Comparison of ENCODE assay signal across 10 cellular contexts in genomic region chr17:74981318-74981978, GRCh38. TPM values are rescaled to one million over a fixed set of nuclear protein-coding genes. Genes with fewer than 3 reads are reported as not detected.
DNase-seq lines count a peak whose midpoint lies in the region; ATAC-seq, FAIRE-seq and TF ChIP-seq lines count a peak whose summit lies in the region.
"Had no signal": no experiment of that assay in that cellular context is flagged by ENCODE, and none has a peak within 500 bp of the region (broad histone marks: within the 10 kb centered on the region; RNA-seq: fewer than 3 reads in every experiment).

No MANE protein-coding gene starts in this region.

- in situ Hi-C loops in GM12878 (cut with MboI) = no loop called here

- DNase-seq in activated CD4-positive, CD25-positive, alpha-beta regulatory T cell (lab: John Stamatoyannopoulos, UW) = no peak
- DNase-seq in GM12878 (ENCODE audit: low read depth, low spot score) (no peak), lower leg skin (ENCODE audit: low spot score in 2 of 2) (no peak), GF-D8 (lab: John Stamatoyannopoulos, UW) (no peak), NCI-H1092 (lab: John Stamatoyannopoulos, UW) (no peak)
- DNase-seq in stimulated activated naive CD4-positive, alpha-beta T cell treated with Interleukin-2 at 50 U/mL for 16 hours (lab: John Stamatoyannopoulos, UW) = no peak

- no peaks in the 10 kb centered on the region for H4K20me1 ChIP-seq in GM12878 (ENCODE audit: control insufficient read depth, insufficient read depth)

- no TSS peak for BruUV-seq in GM12878 (replicated peaks; lab: Mats Ljungman, UMichigan)

- intact Hi-C loops in GM12878 (cut with micrococcal nuclease; ENCODE audit: unreplicated experiment) (no loop called here), lower leg skin (cut with DNase I; ENCODE audit: low total_unique reads) (no loop called here)

- TF ChIP-seq RAD21 in GM12878 (IDR thresholded peaks at IDR 0.05; ENCODE audit: insufficient read depth, low read depth, low read length) = no peak

- RAD21 ChIA-PET in GM12878 (lab: Charles Lee; ENCODE audit: unreplicated experiment) = no interaction called here

- ATAC-seq in activated CD4-positive, CD25-positive, alpha-beta regulatory T cell treated with anti-CD3 and anti-CD28 coated beads, Interleukin-2, amount 50 U/mL, for 24 hours = peak; percentile 31 to 51
- peak; percentile 21; the same call in 2 of the 3 replicates for ATAC-seq in GM12878

- H3K27ac ChIP-seq in GM12878 (ENCODE audit: control insufficient read depth, insufficient read depth) (no peak overlapping the region), thymus (ENCODE audit: low read depth) (no peak overlapping the region)

- 64% methylated on average over 16 of the region's 16 CpGs for WGBS in GM12878 (ENCODE audit: insufficient coverage, insufficient replicate concordance, low lambda C conversion rate, missing lambda C conversion rate)
- WGBS in lower leg skin, 2 donors = 46 to 50% methylated on average over 15 to 16 of the region's 16 CpGs
- WGBS in thymus = 44% methylated on average over 16 of the region's 16 CpGs

- CTCF ChIA-PET in GM12878 (lab: Yijun Ruan, JAX) = no interaction called here

- no peak for TF ChIP-seq EP300 in GM12878 (IDR thresholded peaks at IDR 0.05; ENCODE audit: borderline replicate concordance in 1 of 2, control insufficient read depth in 1 of 2, low read depth in 2 of 2, low read length in 2 of 2)

- H3K9ac ChIP-seq in GM12878 (ENCODE audit: control insufficient read depth, insufficient read depth, low read length) = peak overlapping the region; percentile 56

- H3K4me2 ChIP-seq in GM12878 (ENCODE audit: control insufficient read depth, insufficient read depth) = peak overlapping the region; percentile 99

- POLR2A ChIA-PET in GM12878 (lab: Charles Lee) = no interaction called here

- no peaks in the 10 kb centered on the region for H3K79me2 ChIP-seq in GM12878 (ENCODE audit: control insufficient read depth, insufficient read depth, low read length)

- H3K4me1 ChIP-seq in GM12878 (ENCODE audit: control insufficient read depth, insufficient read depth, low read length) (peaks cover 8% of the 10 kb centered on the region), thymus (ENCODE audit: control insufficient read depth, insufficient read depth, low read length) (peaks cover 12% of the 10 kb centered on the region)

- SMC1A ChIA-PET in GM12878 (lab: Charles Lee; ENCODE audit: uncharacterized antibody, unreplicated experiment) = no interaction called here

- TF ChIP-seq CTCF in GM12878 (IDR thresholded peaks at IDR 0.05 in 2 of 3, conservative IDR thresholded peaks at IDR 0.05 in 1 of 3; ENCODE audit: control insufficient read depth in 2 of 3, extremely low read depth in 1 of 3, insufficient read depth in 1 of 3, low read depth in 3 of 3, low read length in 3 of 3) = no peak
- no peak for TF ChIP-seq CTCF in lower leg skin (IDR thresholded peaks at IDR 0.05)

- H3K4me3 ChIP-seq in GM12878 (peak overlapping the region; percentile 57), lower leg skin (ENCODE audit: low read depth, poor library complexity, severe bottlenecking) (peak overlapping the region; percentile 36), thymus (ENCODE audit: low read length) (peak overlapping the region; percentile 54)

- no peaks in the 10 kb centered on the region for H3K36me3 ChIP-seq in GM12878 (ENCODE audit: control insufficient read depth in 2 of 2, insufficient read depth in 2 of 2, low read length in 1 of 2)
- no peaks in the 10 kb centered on the region for H3K36me3 ChIP-seq in thymus (ENCODE audit: control insufficient read depth, insufficient read depth)

- TF ChIP-seq POLR2A in GM12878 (IDR thresholded peaks at IDR 0.05; ENCODE audit: low read depth, low read length) (no peak), lower leg skin (IDR thresholded peaks at IDR 0.05) (no peak)

- peak overlapping the region; percentile 92 for H2AFZ ChIP-seq in GM12878 (ENCODE audit: control insufficient read depth, low read depth, low read length)

- H3K9me3 ChIP-seq in GM12878 (replicated peaks; ENCODE audit: control insufficient read depth, insufficient read depth, low read length) (no peaks in the 10 kb centered on the region), thymus (ENCODE audit: control insufficient read depth) (no peaks in the 10 kb centered on the region)

- H3K27me3 ChIP-seq in GM12878 (replicated peaks in 1 of 2; ENCODE audit: control insufficient read depth in 2 of 2, insufficient read depth in 2 of 2, low read length in 1 of 2) (peaks cover 0 to 6% of the 10 kb centered on the region in 2 experiments; a peak in 2 of 4 replicates), thymus (ENCODE audit: control insufficient read depth, insufficient read depth) (peaks cover 8% of the 10 kb centered on the region)

- no peak for FAIRE-seq in GM12878 (lab: Jason Lieb, UNC)
- FAIRE-seq: islet of Langerhans had no signal

RNA-seq across cellular contexts. Expression of gene CDR2L, which starts 6.0 kb away (rescaled TPM):
- not detected in 2 replicates for total RNA-seq in GM12878 (2013; cell fraction: nucleolus; rRNA removed)
- 0.05 TPM in 1 of 2 replicates, not detected in the other for total RNA-seq in GM12878 (2014; rRNA removed)
- total RNA-seq in GM12878 (2014; rRNA removed; fragmentation: Illumina TruSeq; extraction: Trizol) = 0.04 TPM in 1 of 2 replicates, not detected in the other
- total RNA-seq in GM12878 (2021) = 0.05 and 0.18 TPM in 2 replicates
- polyA plus RNA-seq in GM12878 (2011; ENCODE audit: low read depth) = not detected
- 0.03 TPM in 1 of 2 replicates, not detected in the other for polyA plus RNA-seq in GM12878 (2011; rRNA removed)
- 0.05 TPM in 1 of 2 replicates, not detected in the other for polyA plus RNA-seq in GM12878 (2011; cell fraction: cytosol; rRNA removed)
- polyA plus RNA-seq in GM12878 (2011; cell fraction: nucleus; rRNA removed) = 0.06 TPM in 1 of 2 replicates, not detected in the other
- 0.08 TPM in 2 replicates for polyA plus RNA-seq in GM12878 (2012)
- not detected in 2 replicates for polyA plus RNA-seq in GM12878 (2014; fragmentation: Illumina TruSeq; extraction: Trizol)
- polyA plus RNA-seq in GM12878 (2014; fragmentation: Nextera tagmentation; extraction: Ambion mirVana) = not detected
- polyA plus RNA-seq in GM12878 (2014; rRNA removed) = 0.03 TPM in 1 of 2 replicates, not detected in the other
- polyA plus RNA-seq in GM12878 (2016; fragmentation: Nextera tagmentation; extraction: Ambion mirVana) = under 1 TPM in 1 of 2 experiments, not detected in 1; 0.04 TPM
- polyA minus RNA-seq in GM12878 (2011; rRNA and poly(A)+ RNA removed) = not detected in 2 replicates
- 0.31 and 0.53 TPM in 2 replicates for polyA minus RNA-seq in GM12878 (2011; cell fraction: cytosol; rRNA and poly(A)+ RNA removed)
- polyA minus RNA-seq in GM12878 (2011; cell fraction: nucleus; rRNA and poly(A)+ RNA removed) = 0.10 TPM in 1 of 2 replicates, not detected in the other
- total RNA-seq in lower leg skin = 1 to 10 TPM; 4.5 to 9.8 (median 5.3) TPM
- polyA plus RNA-seq in thymus = 1.4 TPM

RNA-seq across cellular contexts. Expression of gene HID1, which starts 8.9 kb away (rescaled TPM):
- total RNA-seq in GM12878 (2013; cell fraction: nucleolus; rRNA removed) = 0.21 TPM in 1 of 2 replicates, not detected in the other
- total RNA-seq in GM12878 (2014; rRNA removed) (0.40 and 0.54 TPM in 2 replicates), GM12878 (2014; rRNA removed; fragmentation: Illumina TruSeq; extraction: Trizol) (0.04 TPM in 1 of 2 replicates, not detected in the other), GM12878 (2021) (0.37 and 0.77 TPM in 2 replicates), lower leg skin (10 to 100 TPM in 1 of 4 donors, 1 to 10 TPM in 3; 2.9 to 11.6 (median 6.2) TPM)
- 0.41 TPM for polyA plus RNA-seq in GM12878 (2011; ENCODE audit: low read depth)
- polyA plus RNA-seq in GM12878 (2011; rRNA removed) (0.14 and 0.69 TPM in 2 replicates), GM12878 (2014; fragmentation: Illumina TruSeq; extraction: Trizol) (0.09 and 0.30 TPM in 2 replicates), GM12878 (2014; fragmentation: Nextera tagmentation; extraction: Ambion mirVana) (not detected), GM12878 (2014; rRNA removed) (0.12 and 0.51 TPM in 2 replicates), GM12878 (2016; fragmentation: Nextera tagmentation; extraction: Ambion mirVana) (under 1 TPM; 0.24 to 0.63 TPM), thymus (9.9 TPM)
- polyA plus RNA-seq in GM12878 (2011; cell fraction: cytosol; rRNA removed) = 0.10 and 0.13 TPM in 2 replicates
- 1.5 and 2.0 TPM in 2 replicates for polyA plus RNA-seq in GM12878 (2011; cell fraction: nucleus; rRNA removed)
- polyA plus RNA-seq in GM12878 (2012) = 0.87 and 1.8 TPM in 2 replicates
- polyA minus RNA-seq in GM12878 (2011; rRNA and poly(A)+ RNA removed) = 0.37 and 0.62 TPM in 2 replicates
- polyA minus RNA-seq in GM12878 (2011; cell fraction: cytosol; rRNA and poly(A)+ RNA removed) = not detected in 2 replicates
- polyA minus RNA-seq in GM12878 (2011; cell fraction: nucleus; rRNA and poly(A)+ RNA removed) = 0.12 and 0.57 TPM in 2 replicates

RNA-seq across cellular contexts. Expression of gene MRPL58, which starts 31.0 kb away (rescaled TPM):
- 3.2 and 3.4 TPM in 2 replicates for total RNA-seq in GM12878 (2013; cell fraction: nucleolus; rRNA removed)
- total RNA-seq in GM12878 (2014; rRNA removed) (64.3 and 65.6 TPM in 2 replicates), GM12878 (2014; rRNA removed; fragmentation: Illumina TruSeq; extraction: Trizol) (39.5 and 46.3 TPM in 2 replicates), GM12878 (2021) (43.0 and 44.0 TPM in 2 replicates), lower leg skin (10 to 100 TPM; 48.6 to 76.4 (median 58.8) TPM)
- polyA plus RNA-seq in GM12878 (2011; ENCODE audit: low read depth) = 28.1 TPM
- polyA plus RNA-seq in GM12878 (2011; rRNA removed) (53.5 and 60.3 TPM in 2 replicates), GM12878 (2014; fragmentation: Illumina TruSeq; extraction: Trizol) (51.1 and 52.2 TPM in 2 replicates), GM12878 (2014; fragmentation: Nextera tagmentation; extraction: Ambion mirVana) (10 to 100 TPM; 23.0 to 43.7 TPM), GM12878 (2014; rRNA removed) (60.0 and 73.2 TPM in 2 replicates), GM12878 (2016; fragmentation: Nextera tagmentation; extraction: Ambion mirVana) (10 to 100 TPM; 52.7 to 59.2 TPM), thymus (40.9 TPM)
- 38.0 and 49.9 TPM in 2 replicates for polyA plus RNA-seq in GM12878 (2011; cell fraction: cytosol; rRNA removed)
- polyA plus RNA-seq in GM12878 (2011; cell fraction: nucleus; rRNA removed) = 23.0 and 24.4 TPM in 2 replicates
- polyA plus RNA-seq in GM12878 (2012) = 25.5 and 28.9 TPM in 2 replicates
- polyA minus RNA-seq in GM12878 (2011; rRNA and poly(A)+ RNA removed) = 13.5 and 16.6 TPM in 2 replicates
- polyA minus RNA-seq in GM12878 (2011; cell fraction: cytosol; rRNA and poly(A)+ RNA removed) = 8.0 and 11.3 TPM in 2 replicates
- polyA minus RNA-seq in GM12878 (2011; cell fraction: nucleus; rRNA and poly(A)+ RNA removed) = 3.5 and 5.5 TPM in 2 replicates

RNA-seq across cellular contexts. Expression of gene OTOP3, which starts 45.8 kb away (rescaled TPM):
- not detected in 2 replicates for total RNA-seq in GM12878 (2013; cell fraction: nucleolus; rRNA removed)
- total RNA-seq in GM12878 (2014; rRNA removed) = not detected in 2 replicates
- not detected in 2 replicates for total RNA-seq in GM12878 (2014; rRNA removed; fragmentation: Illumina TruSeq; extraction: Trizol)
- total RNA-seq in GM12878 (2021) = not detected in 2 replicates
- not detected for polyA plus RNA-seq in GM12878 (2011; ENCODE audit: low read depth)
- 0.03 TPM in 1 of 2 replicates, not detected in the other for polyA plus RNA-seq in GM12878 (2011; rRNA removed)
- 0.09 and 0.12 TPM in 2 replicates for polyA plus RNA-seq in GM12878 (2011; cell fraction: cytosol; rRNA removed)
- polyA plus RNA-seq in GM12878 (2011; cell fraction: nucleus; rRNA removed) = 0.04 and 0.10 TPM in 2 replicates
- 0.04 TPM in 1 of 2 replicates, not detected in the other for polyA plus RNA-seq in GM12878 (2012)
- polyA plus RNA-seq in GM12878 (2014; fragmentation: Illumina TruSeq; extraction: Trizol) = not detected in 2 replicates
- not detected for polyA plus RNA-seq in GM12878 (2014; fragmentation: Nextera tagmentation; extraction: Ambion mirVana)
- 0.06 TPM in 1 of 2 replicates, not detected in the other for polyA plus RNA-seq in GM12878 (2014; rRNA removed)
- not detected for polyA plus RNA-seq in GM12878 (2016; fragmentation: Nextera tagmentation; extraction: Ambion mirVana)
- polyA minus RNA-seq in GM12878 (2011; rRNA and poly(A)+ RNA removed) = 0.21 TPM in 1 of 2 replicates, not detected in the other
- polyA minus RNA-seq in GM12878 (2011; cell fraction: cytosol; rRNA and poly(A)+ RNA removed) = not detected in 2 replicates
- polyA minus RNA-seq in GM12878 (2011; cell fraction: nucleus; rRNA and poly(A)+ RNA removed) = not detected in 2 replicates
- 1 to 10 TPM in 2 of 4 donors, under 1 TPM in 1, not detected in 1; 0.64 to 2.3 (median 1.1) TPM for total RNA-seq in lower leg skin
- polyA plus RNA-seq in thymus = 0.05 TPM
- total RNA-seq: M059J had no signal

RNA-seq across cellular contexts. Expression of gene OTOP2, which starts 57.4 kb away (rescaled TPM):
- total RNA-seq in GM12878 (2013; cell fraction: nucleolus; rRNA removed) = not detected in 2 replicates
- not detected in 2 replicates for total RNA-seq in GM12878 (2014; rRNA removed)
- total RNA-seq in GM12878 (2014; rRNA removed; fragmentation: Illumina TruSeq; extraction: Trizol) = not detected in 2 replicates
- total RNA-seq in GM12878 (2021) = not detected in 2 replicates
- polyA plus RNA-seq in GM12878 (2011; ENCODE audit: low read depth) = not detected
- not detected in 2 replicates for polyA plus RNA-seq in GM12878 (2011; rRNA removed)
- not detected in 2 replicates for polyA plus RNA-seq in GM12878 (2011; cell fraction: cytosol; rRNA removed)
- polyA plus RNA-seq in GM12878 (2011; cell fraction: nucleus; rRNA removed) = not detected in 2 replicates
- polyA plus RNA-seq in GM12878 (2012) = 0.04 TPM in 1 of 2 replicates, not detected in the other
- not detected in 2 replicates for polyA plus RNA-seq in GM12878 (2014; fragmentation: Illumina TruSeq; extraction: Trizol)
- not detected for polyA plus RNA-seq in GM12878 (2014; fragmentation: Nextera tagmentation; extraction: Ambion mirVana)
- not detected in 2 replicates for polyA plus RNA-seq in GM12878 (2014; rRNA removed)
- polyA plus RNA-seq in GM12878 (2016; fragmentation: Nextera tagmentation; extraction: Ambion mirVana) = not detected
- polyA minus RNA-seq in GM12878 (2011; rRNA and poly(A)+ RNA removed) = not detected in 2 replicates
- not detected in 2 replicates for polyA minus RNA-seq in GM12878 (2011; cell fraction: cytosol; rRNA and poly(A)+ RNA removed)
- polyA minus RNA-seq in GM12878 (2011; cell fraction: nucleus; rRNA and poly(A)+ RNA removed) = not detected in 2 replicates
- not detected for total RNA-seq in lower leg skin
- 0.23 TPM for polyA plus RNA-seq in thymus
- total RNA-seq: M059J had no signal

Comparison
In these comparisons a context has a peak if more than half of its experiments do, and no peak if none do; other contexts are left out.
1. RNA of gene CDR2L, which starts 6.0 kb away (total RNA-seq): 4.5 to 9.8 TPM in lower leg skin; 0.04 to 0.18 TPM in GM12878; every median in the first group is over 4 times any median in the second.
2. Peak in every context shown above with its lines, with median percentiles within 50 percentile points of each other: H3K4me3 ChIP-seq.